14 cellular contexts compared by ENCODE assay signal in genomic region chr12:96570579-96570978, GRCh38.
DNase-seq lines count a peak whose midpoint lies in the region; ATAC-seq and TF ChIP-seq lines count a peak whose summit lies in the region.
"Had no signal": no experiment of that assay in that cellular context is flagged by ENCODE, and none has a peak within 500 bp of the region (broad histone marks: within the 10 kb centered on the region; RNA-seq: fewer than 3 reads in every experiment).

No MANE protein-coding gene starts in this region.

- no peaks in the 10 kb centered on the region for H3K9me3 ChIP-seq in gastrocnemius medialis
- H3K9me3 ChIP-seq: upper lobe of right lung had no signal

- intact Hi-C loops in activated CD4-positive, alpha-beta memory T cell treated with anti-CD3 and anti-CD28 coated beads for 36 hours (cut with micrococcal nuclease), result loop anchor here (2.0 to 10.0 kb wide), 6 partner anchors 124 to 834 kb away; partner anchors contain the start of genes CDK17 and NEDD1
- intact Hi-C loops in left colon (cut with DNase I, micrococcal nuclease) (loop anchor here in 1 of 2 donors (10.0 kb wide), 2 partner anchors 414 to 1824 kb away; no protein-coding TSS in a partner anchor), gastrocnemius medialis (cut with DNase I; ENCODE audit: low total_unique reads) (no loop called here)

- CTCF ChIA-PET in activated CD4-positive, alpha-beta memory T cell treated with anti-CD3 and anti-CD28 coated beads for 36 hours (lab: Charles Lee), result no interaction called here
- CTCF ChIA-PET in activated CD4-positive, alpha-beta memory T cell treated with anti-CD3 and anti-CD28 coated beads, Interleukin-2, amount 10 ng/mL, durations not matched to agents 7 days and 5 days (lab: Charles Lee), result no interaction called here

- POLR2A ChIA-PET in activated CD4-positive, alpha-beta memory T cell treated with anti-CD3 and anti-CD28 coated beads for 36 hours (lab: Charles Lee), result interaction anchor here (1.0 to 1.3 kb wide), 2 partner anchors 54 to 125 kb away, joined by 3 read pairs; no protein-coding TSS in a partner anchor
- POLR2A ChIA-PET in activated CD4-positive, alpha-beta memory T cell treated with anti-CD3 and anti-CD28 coated beads, Interleukin-2, amount 10 ng/mL, durations not matched to agents 7 days and 5 days (lab: Charles Lee), result no interaction called here

- TF ChIP-seq POLR2A in gastrocnemius medialis (IDR thresholded peaks at IDR 0.05), result no peak

- in situ Hi-C loops in gastrocnemius medialis (cut with MboI; ENCODE audit: low sequenced_read_pairs in 4 of 4), result no loop called here

- H3K27me3 ChIP-seq in gastrocnemius medialis, result no peaks in the 10 kb centered on the region

- H3K27me3 Mint-ChIP-seq in activated CD4-positive, alpha-beta memory T cell treated with anti-CD3 and anti-CD28 coated beads for 36 hours, result peaks cover 11% of the 10 kb centered on the region
- peaks cover 5% of the 10 kb centered on the region for H3K27me3 Mint-ChIP-seq in activated CD4-positive, alpha-beta memory T cell treated with anti-CD3 and anti-CD28 coated beads, Interleukin-2, amount 10 ng/mL, durations not matched to agents 7 days and 5 days
- no peaks in the 10 kb centered on the region for H3K27me3 Mint-ChIP-seq in stimulated activated memory B cell treated with anti-CD40 and anti-IgM and Interleukin-4, amounts not matched to agents 10 μg/mL and 1 μg/mL and 100 μg/mL, for 72 hours

- H3K4me1 Mint-ChIP-seq in activated CD4-positive, alpha-beta memory T cell treated with anti-CD3 and anti-CD28 coated beads for 36 hours (ENCODE audit: low read depth), result peaks cover 26% of the 10 kb centered on the region
- H3K4me1 Mint-ChIP-seq in activated CD4-positive, alpha-beta memory T cell treated with anti-CD3 and anti-CD28 coated beads, Interleukin-2, amount 10 ng/mL, durations not matched to agents 7 days and 5 days, result peaks cover 13% of the 10 kb centered on the region
- H3K4me1 Mint-ChIP-seq in stimulated activated memory B cell treated with anti-CD40 and anti-IgM and Interleukin-4, amounts not matched to agents 10 μg/mL and 1 μg/mL and 100 μg/mL, for 72 hours, result peaks cover 34% of the 10 kb centered on the region

- no peaks in the 10 kb centered on the region for H3K9me3 Mint-ChIP-seq in activated CD4-positive, alpha-beta memory T cell treated with anti-CD3 and anti-CD28 coated beads for 36 hours
- peaks cover 4% of the 10 kb centered on the region for H3K9me3 Mint-ChIP-seq in activated CD4-positive, alpha-beta memory T cell treated with anti-CD3 and anti-CD28 coated beads, Interleukin-2, amount 10 ng/mL, durations not matched to agents 7 days and 5 days
- peaks cover 8% of the 10 kb centered on the region for H3K9me3 Mint-ChIP-seq in stimulated activated memory B cell treated with anti-CD40 and anti-IgM and Interleukin-4, amounts not matched to agents 10 μg/mL and 1 μg/mL and 100 μg/mL, for 72 hours
- H3K9me3 Mint-ChIP-seq: H9 had no signal

- H3K4me1 ChIP-seq in gastrocnemius medialis, result no peaks in the 10 kb centered on the region
- H3K4me1 ChIP-seq: upper lobe of right lung had no signal

- peak overlapping the region; percentile 65 for H3K27ac Mint-ChIP-seq in activated CD4-positive, alpha-beta memory T cell treated with anti-CD3 and anti-CD28 coated beads for 36 hours
- H3K27ac Mint-ChIP-seq in activated CD4-positive, alpha-beta memory T cell treated with anti-CD3 and anti-CD28 coated beads, Interleukin-2, amount 10 ng/mL, durations not matched to agents 7 days and 5 days, result no peak overlapping the region
- H3K27ac Mint-ChIP-seq in stimulated activated memory B cell treated with anti-CD40 and anti-IgM and Interleukin-4, amounts not matched to agents 10 μg/mL and 1 μg/mL and 100 μg/mL, for 72 hours, result peak overlapping the region; percentile 3
- H3K27ac Mint-ChIP-seq: H9 had no signal

- peak; percentile 6 for ATAC-seq in GM21576 (IDR thresholded peaks at IDR 0.05; ENCODE audit: unreplicated experiment)
- peak; percentile 31 for ATAC-seq in HG03280 (IDR thresholded peaks at IDR 0.05; ENCODE audit: unreplicated experiment)
- ATAC-seq in stimulated activated memory B cell treated with anti-CD40 and anti-IgM and Interleukin-4, amounts not matched to agents 10 μg/mL and 1 μg/mL and 100 μg/mL, for 72 hours, result no peak
- no peak for ATAC-seq in left colon
- ATAC-seq in gastrocnemius medialis, result no peak
- ATAC-seq: upper lobe of right lung had no signal

- no peak overlapping the region for H3K4me3 ChIP-seq in gastrocnemius medialis
- H3K4me3 ChIP-seq: upper lobe of right lung had no signal

- no peaks in the 10 kb centered on the region for H3K36me3 ChIP-seq in gastrocnemius medialis
- H3K36me3 ChIP-seq: upper lobe of right lung, WERI-Rb-1 had no signal

- H3K27ac ChIP-seq in gastrocnemius medialis, result no peak overlapping the region
- H3K27ac ChIP-seq: upper lobe of right lung, WERI-Rb-1 had no signal

- H3K4me3 Mint-ChIP-seq in activated CD4-positive, alpha-beta memory T cell treated with anti-CD3 and anti-CD28 coated beads for 36 hours, result no peak overlapping the region
- H3K4me3 Mint-ChIP-seq in activated CD4-positive, alpha-beta memory T cell treated with anti-CD3 and anti-CD28 coated beads, Interleukin-2, amount 10 ng/mL, durations not matched to agents 7 days and 5 days, result no peak overlapping the region
- H3K4me3 Mint-ChIP-seq in stimulated activated memory B cell treated with anti-CD40 and anti-IgM and Interleukin-4, amounts not matched to agents 10 μg/mL and 1 μg/mL and 100 μg/mL, for 72 hours, result peak overlapping the region; percentile 56
- H3K4me3 Mint-ChIP-seq: H9 had no signal

- no peak for TF ChIP-seq CTCF in gastrocnemius medialis (IDR thresholded peaks at IDR 0.05 in 4 of 5, conservative IDR thresholded peaks at IDR 0.05 in 1 of 5)

- no peak for DNase-seq in activated CD4-positive, alpha-beta memory T cell treated with anti-CD3 and anti-CD28 coated beads for 36 hours
- no peak for DNase-seq in activated CD4-positive, alpha-beta memory T cell treated with anti-CD3 and anti-CD28 coated beads, Interleukin-2, amount 10 ng/mL, durations not matched to agents 7 days and 5 days
- DNase-seq in left colon, result no peak
- DNase-seq in putamen (ENCODE audit: low spot score), result no peak
- no peak for DNase-seq in gastrocnemius medialis
- DNase-seq: activated effector memory CD4-positive, alpha-beta T cell treated with Interleukin-2 at 50 U/mL for 16 hours; H9; NCI-H1694; SHP77; upper lobe of right lung; WERI-Rb-1 had no signal

- H3K36me3 Mint-ChIP-seq in activated CD4-positive, alpha-beta memory T cell treated with anti-CD3 and anti-CD28 coated beads for 36 hours, result no peaks in the 10 kb centered on the region
- H3K36me3 Mint-ChIP-seq in activated CD4-positive, alpha-beta memory T cell treated with anti-CD3 and anti-CD28 coated beads, Interleukin-2, amount 10 ng/mL, durations not matched to agents 7 days and 5 days (ENCODE audit: low read depth), result no peaks in the 10 kb centered on the region
- H3K36me3 Mint-ChIP-seq in stimulated activated memory B cell treated with anti-CD40 and anti-IgM and Interleukin-4, amounts not matched to agents 10 μg/mL and 1 μg/mL and 100 μg/mL, for 72 hours, result peaks cover 5% of the 10 kb centered on the region

Comparison
In these comparisons a context has a peak if more than half of its experiments do, and no peak if none do; other contexts are left out.
1. ATAC-seq: peak in GM21576 (single experiment) and HG03280 (single experiment); none in stimulated activated memory B cell treated with anti-CD40 and anti-IgM and Interleukin-4, amounts not matched to agents 10 μg/mL and 1 μg/mL and 100 μg/mL, for 72 hours (single experiment), left colon (single experiment) and gastrocnemius medialis (0 of 2).